Comparison of ENCODE assay signal across 14 cellular contexts in the genomic region with DNA sequence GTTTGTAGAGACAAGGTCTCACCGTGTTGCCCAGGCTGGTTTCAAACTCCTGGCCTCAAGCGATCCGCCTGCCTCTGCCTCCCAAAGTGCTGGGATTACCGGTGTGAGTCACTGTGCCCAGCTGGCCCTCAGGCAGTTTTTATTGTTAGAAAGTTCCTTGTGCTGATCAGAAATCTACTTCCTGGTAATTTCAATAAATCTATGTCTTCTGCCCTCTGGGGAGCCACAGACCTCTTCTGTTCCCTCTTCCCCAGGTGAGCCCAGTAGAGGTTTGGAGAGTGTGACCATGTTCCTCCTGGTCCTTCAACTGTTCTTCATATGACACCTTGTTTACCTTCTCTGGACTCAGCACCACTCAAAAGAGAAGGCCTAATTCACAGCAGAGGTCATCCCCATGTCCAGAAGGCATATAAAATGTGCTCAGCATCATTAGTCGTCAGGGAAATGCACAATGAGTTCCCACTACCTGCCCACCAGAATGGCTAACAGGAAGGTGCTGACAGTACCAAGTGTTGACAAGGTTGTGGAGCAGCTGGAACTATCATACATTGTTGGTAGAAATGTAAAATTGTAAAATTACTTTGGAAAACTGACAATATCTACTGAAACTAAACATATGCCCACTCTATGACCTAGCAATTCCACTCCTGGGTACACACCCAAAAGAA. TPM values are rescaled to one million over a fixed set of nuclear protein-coding genes. Genes with fewer than 3 reads are reported as not detected.
DNase-seq lines count a peak whose midpoint lies in the region; ATAC-seq and TF ChIP-seq lines count a peak whose summit lies in the region.
"Had no signal": no experiment of that assay in that cellular context is flagged by ENCODE, and none has a peak within 500 bp of the region (broad histone marks: within the 10 kb centered on the region; RNA-seq: fewer than 3 reads in every experiment).

No MANE protein-coding gene starts in this region.

- H3K27me3 ChIP-seq in ACC112 (ENCODE audit: insufficient read depth, low read length) (peaks cover 30% of the 10 kb centered on the region), Panc1 (ENCODE audit: control insufficient read depth, insufficient read depth, low read length) (no peaks in the 10 kb centered on the region)

- H3K36me3 ChIP-seq in ACC112 (ENCODE audit: insufficient read depth, low read length) (no peaks in the 10 kb centered on the region), Panc1 (ENCODE audit: control insufficient read depth, insufficient read depth, low read length) (no peaks in the 10 kb centered on the region)
- H3K36me3 ChIP-seq: prostate gland had no signal

- intact Hi-C loops in Panc1 (cut with micrococcal nuclease; ENCODE audit: unreplicated experiment), result no loop called here

- no peak for TF ChIP-seq CTCF in Panc1 (IDR thresholded peaks at IDR 0.05)

- BruUV-seq in Panc1 (replicated peaks; lab: Mats Ljungman, UMichigan), result no TSS peak

- POLR2A ChIA-PET in Panc1 (lab: Charles Lee), result no interaction called here

- peak; percentile 3 for ATAC-seq in GM18909 (IDR thresholded peaks at IDR 0.05; ENCODE audit: poor library complexity, unreplicated experiment)
- ATAC-seq in Panc1, result peak; percentile 76

- no peaks in the 10 kb centered on the region for H3K9me3 ChIP-seq in Panc1 (ENCODE audit: control insufficient read depth, insufficient read depth, low read depth, low read length)
- H3K9me3 ChIP-seq: prostate gland had no signal

- no peaks in the 10 kb centered on the region for H3K79me2 ChIP-seq in ACC112 (ENCODE audit: control insufficient read depth, insufficient read depth, low read length, unreplicated experiment)

- DNase-seq in Panc1 (ENCODE audit: low read depth, low spot score) (no peak), islet precursor cell (peak; percentile 22), SW480 (ENCODE audit: low spot score) (no peak), NCI-H2081 treated with DMSO at 0.1 percent for 48 hours (lab: John Stamatoyannopoulos, UW) (no peak)
- DNase-seq in activated effector memory CD4-positive, alpha-beta T cell treated with anti-CD3 and anti-CD28 coated beads, Interleukin-2, amount 50 U/mL, for 16 hours, result no peak
- DNase-seq in activated CD4-positive, alpha-beta T cell treated with anti-CD3 and anti-CD28 coated beads for 4 hours, result no peak
- DNase-seq: activated gamma-delta T cell; caudate nucleus; erythroblast; NCI-H1048; stimulated activated CD4-positive, alpha-beta T cell treated with anti-CD3 and anti-CD28 coated beads, Interleukin-2, amount 100 ng/mL, for 48 hours had no signal

- H3K27ac ChIP-seq in ACC112 (ENCODE audit: low read depth, low read length), result peak overlapping the region; percentile 55; the same call in 1 of the 2 replicates
- no peak overlapping the region for H3K27ac ChIP-seq in Panc1 (ENCODE audit: low read length)

- CTCF ChIA-PET in Panc1 (lab: Charles Lee), result no interaction called here

- no peak overlapping the region for H3K4me3 ChIP-seq in ACC112 (ENCODE audit: low read depth, low read length)
- no peak overlapping the region for H3K4me3 ChIP-seq in Panc1 (ENCODE audit: low read depth in 2 of 2, low read length in 2 of 2)
- H3K4me3 ChIP-seq: prostate gland had no signal

- in situ Hi-C loops in Panc1 (cut with HindIII; ENCODE audit: low pct_unique_long_range_greater_than_20kb, low sequenced_read_pairs), result no loop called here

- H3K4me1 ChIP-seq in ACC112 (ENCODE audit: control insufficient read depth, insufficient read depth, low read length, unreplicated experiment) (peaks cover 13% of the 10 kb centered on the region), Panc1 (ENCODE audit: control insufficient read depth, insufficient read depth, low read length) (peaks cover 9% of the 10 kb centered on the region; the same call in 1 of the 2 replicates)
- H3K4me1 ChIP-seq: prostate gland had no signal

- no peak overlapping the region for H2AFZ ChIP-seq in ACC112 (ENCODE audit: low read length, unreplicated experiment)

RNA-seq across cellular contexts. Expression of gene TMOD1, which starts 10.4 kb away (rescaled TPM):
- total RNA-seq in Panc1 (2021; ENCODE audit: unreplicated experiment), result 1.4 TPM
- polyA plus RNA-seq in Panc1 (2012; ENCODE audit: insufficient read length), result 1.7 TPM
